In genomic region chr3:196440041-196440537, GRCh38 we compare ENCODE assay signal across 12 cellular contexts. TPM values are rescaled to one million over a fixed set of nuclear protein-coding genes. Genes with fewer than 3 reads are reported as not detected.
DNase-seq lines count a peak whose midpoint lies in the region; ATAC-seq, FAIRE-seq and TF ChIP-seq lines count a peak whose summit lies in the region.
"Had no signal": no experiment of that assay in that cellular context is flagged by ENCODE, and none has a peak within 500 bp of the region (broad histone marks: within the 10 kb centered on the region; RNA-seq: fewer than 3 reads in every experiment).

No MANE protein-coding gene starts in this region.

- no peaks in the 10 kb centered on the region for H3K9me3 Mint-ChIP-seq in astrocyte (ENCODE audit: unreplicated experiment)
- H3K9me3 Mint-ChIP-seq: activated T-cell treated with anti-CD3 and anti-CD28 coated beads, Interleukin-2, amount 50 U/mL, for 24 hours had no signal

- no peaks in the 10 kb centered on the region for H3K27me3 Mint-ChIP-seq in astrocyte (ENCODE audit: low read depth, unreplicated experiment)
- H3K27me3 Mint-ChIP-seq: activated T-cell treated with anti-CD3 and anti-CD28 coated beads, Interleukin-2, amount 50 U/mL, for 24 hours had no signal

- no peak overlapping the region for H3K27ac Mint-ChIP-seq in astrocyte (ENCODE audit: unreplicated experiment)
- H3K27ac Mint-ChIP-seq: activated T-cell treated with anti-CD3 and anti-CD28 coated beads, Interleukin-2, amount 50 U/mL, for 24 hours had no signal

- DNase-seq in GM04504 (ENCODE audit: low read depth), result peak; percentile 68
- peak; percentile 55 for DNase-seq in astrocyte (ENCODE audit: low read depth)
- DNase-seq in osteoblast (ENCODE audit: insufficient read length, low spot score, missing footprints), result peak; percentile 88
- no peak for DNase-seq in NCI-H345 treated with DMSO at 0.1 percent for 48 hours (lab: John Stamatoyannopoulos, UW; ENCODE audit: unreplicated experiment)
- DNase-seq in RPMI8226, result no peak
- no peak for DNase-seq in mesenteric fat pad (ENCODE audit: low spot score)
- DNase-seq in mucosa of gallbladder (ENCODE audit: low spot score), result no peak
- DNase-seq: activated T-cell treated with anti-CD3 and anti-CD28 coated beads, Interleukin-2, amount 50 U/mL, for 24 hours; cerebellar nuclear complex; stimulated activated naive CD4-positive, alpha-beta T cell treated with Interleukin-2 at 50 U/mL for 16 hours had no signal

- no peaks in the 10 kb centered on the region for H3K4me1 Mint-ChIP-seq in astrocyte (ENCODE audit: low read depth, unreplicated experiment)

- FAIRE-seq in astrocyte (lab: Jason Lieb, UNC), result no peak

- H3K36me3 Mint-ChIP-seq in astrocyte (ENCODE audit: low read depth, unreplicated experiment), result no peaks in the 10 kb centered on the region

- H2AFZ ChIP-seq in astrocyte (ENCODE audit: low read depth, low read length) (no peak overlapping the region), osteoblast (ENCODE audit: low read length) (no peak overlapping the region)

- TF ChIP-seq CTCF in astrocyte (IDR thresholded peaks at IDR 0.05; ENCODE audit: insufficient read depth, low read depth, low read length), result no peak
- no peak for TF ChIP-seq CTCF in osteoblast (IDR thresholded peaks at IDR 0.05; ENCODE audit: extremely low read depth, low read depth, low read length)

- H3K79me2 ChIP-seq in astrocyte (ENCODE audit: insufficient read depth, low read length) (no peaks in the 10 kb centered on the region), osteoblast (ENCODE audit: insufficient read depth, low read length) (no peaks in the 10 kb centered on the region)

- ATAC-seq in HG02610 (IDR thresholded peaks at IDR 0.05; ENCODE audit: unreplicated experiment), result peak; percentile 71

- H3K27me3 ChIP-seq in astrocyte (ENCODE audit: insufficient read depth, low read length) (no peaks in the 10 kb centered on the region), osteoblast (ENCODE audit: insufficient read depth, low read length) (no peaks in the 10 kb centered on the region)
- H3K27me3 ChIP-seq: heart left ventricle had no signal

- peaks cover 5% of the 10 kb centered on the region for H3K4me1 ChIP-seq in astrocyte (ENCODE audit: insufficient read depth, low read length)
- H3K4me1 ChIP-seq in osteoblast (ENCODE audit: insufficient read depth, low read length), result peaks cover 9% of the 10 kb centered on the region

- H3K27ac ChIP-seq in astrocyte (ENCODE audit: low read depth, low read length) (no peak overlapping the region), osteoblast (ENCODE audit: low read depth, low read length) (peak overlapping the region; percentile 43)
- H3K27ac ChIP-seq: heart left ventricle had no signal

- H3K4me3 ChIP-seq in astrocyte (ENCODE audit: insufficient read depth, low read depth, low read length) (no peak overlapping the region), osteoblast (ENCODE audit: insufficient read depth, low read length) (no peak overlapping the region)
- H3K4me3 ChIP-seq: heart left ventricle had no signal

- H3K9ac ChIP-seq in astrocyte (ENCODE audit: low read length), result no peak overlapping the region

- H3K4me3 Mint-ChIP-seq in astrocyte (ENCODE audit: unreplicated experiment), result no peak overlapping the region
- H3K4me3 Mint-ChIP-seq: activated T-cell treated with anti-CD3 and anti-CD28 coated beads, Interleukin-2, amount 50 U/mL, for 24 hours had no signal

- no peaks in the 10 kb centered on the region for H3K9me3 ChIP-seq in astrocyte (ENCODE audit: insufficient read depth, low read depth, low read length)
- H3K9me3 ChIP-seq in osteoblast (ENCODE audit: low read depth, low read length), result no peaks in the 10 kb centered on the region
- H3K9me3 ChIP-seq: heart left ventricle had no signal

- H3K36me3 ChIP-seq in astrocyte (ENCODE audit: insufficient read depth, low read length) (no peaks in the 10 kb centered on the region), osteoblast (ENCODE audit: insufficient read depth, low read length) (no peaks in the 10 kb centered on the region)
- H3K36me3 ChIP-seq: heart left ventricle had no signal

- H4K20me1 ChIP-seq in astrocyte (ENCODE audit: insufficient read depth, low read length), result no peaks in the 10 kb centered on the region
- no peaks in the 10 kb centered on the region for H4K20me1 ChIP-seq in osteoblast (ENCODE audit: insufficient read depth, low read length)

- H3K4me2 ChIP-seq in astrocyte (ENCODE audit: low read length) (no peak overlapping the region), osteoblast (ENCODE audit: insufficient read depth, low read length) (no peak overlapping the region)

RNA-seq across cellular contexts. Expression of gene UBXN7, which starts 7.9 kb away (rescaled TPM):
- total RNA-seq in astrocyte (90.7 and 90.9 TPM in 2 replicates), osteoblast (21.0 and 21.2 TPM in 2 replicates), mesenteric fat pad (46.8 TPM), mucosa of gallbladder (52.0 TPM)

Comparison
In these comparisons a context has a peak if more than half of its experiments do, and no peak if none do; other contexts are left out.
1. DNase-seq: peak in GM04504 (single experiment), astrocyte (single experiment) and osteoblast (single experiment); none in NCI-H345 treated with DMSO at 0.1 percent for 48 hours (single experiment), RPMI8226 (single experiment), mesenteric fat pad (single experiment) and mucosa of gallbladder (single experiment).